In the genomic region with DNA sequence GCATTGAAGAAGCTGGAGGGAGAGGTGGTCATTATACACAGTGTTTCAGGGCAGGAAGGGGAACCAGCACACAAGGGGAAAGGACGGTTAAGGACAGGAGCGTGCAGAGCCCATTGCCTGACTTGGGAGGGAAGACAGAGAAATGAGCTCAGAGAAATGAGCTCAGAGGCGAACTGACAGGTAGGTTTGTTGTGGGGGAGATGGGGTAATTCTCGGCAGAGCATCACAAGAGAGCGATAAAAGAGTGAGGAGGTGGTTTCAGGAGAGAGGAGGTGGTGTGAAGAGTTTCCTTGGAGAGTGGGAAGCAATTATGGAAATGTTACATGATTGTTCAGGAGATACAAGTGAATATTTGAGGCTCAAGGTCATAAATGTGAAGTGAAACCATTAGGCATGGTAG, we compare ENCODE assay signal across 26 cellular contexts.
"Had no signal": no experiment of that assay in that cellular context is flagged by ENCODE, and none has a peak within 500 bp of the region (broad histone marks: within the 10 kb centered on the region; RNA-seq: fewer than 3 reads in every experiment).

No MANE protein-coding gene starts in this region.

- H3K4me3 ChIP-seq: K562, SJSA1, SK-N-MC had no signal

- H3K36me3 Mint-ChIP-seq: IgD-negative memory B cell had no signal

- DNase-seq: Kasumi-1, MM.1S, NCI-H1092, NCI-H1105 treated with DMSO at 0.1 percent for 48 hours, NCI-H1417 treated with DMSO at 0.1 percent for 48 hours, NCI-H146, NCI-H1694 treated with DMSO at 0.1 percent for 48 hours, NCI-H1930, NCI-H2081, NCI-H2107, NCI-H2171, NCI-H226, NCI-H446, NCI-H510A, NCI-H524 treated with DMSO at 0.1 percent for 48 hours, NCI-H69, NCI-H774, Right ventricle myocardium superior, RPMI8226, SIG-M5 had no signal

- H3K9me3 ChIP-seq: SJSA1 had no signal

- H3K4me1 ChIP-seq: SJSA1 had no signal

- H3K27me3 ChIP-seq: SJSA1 had no signal

- H3K27ac Mint-ChIP-seq: IgD-negative memory B cell had no signal

- H3K4me1 Mint-ChIP-seq: IgD-negative memory B cell had no signal

- H3K4me3 Mint-ChIP-seq: IgD-negative memory B cell had no signal

- ATAC-seq: K562 had no signal

- H3K36me3 ChIP-seq: SJSA1 had no signal

- H3K27ac ChIP-seq: HL-60, KMS-11, SJSA1, SK-N-MC had no signal
